ENCODE assay signal across 8 cellular contexts in the genomic region with DNA sequence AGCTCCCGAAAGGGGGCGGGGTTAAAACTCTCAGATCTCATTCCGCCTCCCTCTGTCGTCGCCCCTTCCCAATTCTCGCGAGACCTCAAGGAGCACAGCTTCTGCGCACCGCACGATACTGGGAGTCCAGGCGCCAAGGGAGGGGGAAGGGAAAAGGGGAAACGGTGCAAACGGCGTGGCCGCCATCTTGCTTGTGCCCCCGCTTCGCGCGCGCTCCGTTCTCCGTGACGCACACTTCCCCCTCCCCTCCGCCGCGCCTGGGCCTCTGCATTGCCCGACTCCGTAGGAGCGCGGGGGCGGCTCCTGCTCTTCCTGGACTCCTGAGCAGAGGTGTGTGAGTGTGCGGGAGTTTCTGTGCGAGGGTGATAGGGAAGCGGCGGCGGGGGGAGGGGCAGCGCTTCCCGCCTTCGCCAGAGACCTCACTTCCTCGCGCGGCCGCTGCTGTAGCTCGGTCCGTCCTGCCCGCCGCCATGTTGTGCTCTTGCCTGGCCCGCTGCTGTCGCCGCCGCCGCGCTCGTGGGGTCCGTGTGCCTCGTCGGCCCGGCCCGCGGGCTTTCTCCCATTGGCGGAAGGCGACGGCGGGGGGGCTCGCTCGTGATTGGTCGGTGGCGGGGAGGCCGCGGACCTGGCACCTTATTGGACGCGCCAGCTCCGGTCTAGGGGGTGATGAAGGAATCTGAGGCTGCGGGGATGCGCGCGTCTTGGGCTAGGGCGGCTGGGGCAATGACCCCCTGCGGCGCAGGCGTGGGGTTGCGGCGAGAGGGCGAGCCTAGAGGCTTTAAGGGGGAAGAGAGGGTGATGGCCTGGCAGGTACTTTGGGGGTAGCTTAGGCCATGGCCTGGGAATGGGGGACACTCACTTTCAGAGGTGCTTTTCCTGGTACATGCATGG. TPM values are rescaled to one million over a fixed set of nuclear protein-coding genes. Genes with fewer than 3 reads are reported as not detected.
DNase-seq lines count a peak whose midpoint lies in the region; ATAC-seq and TF ChIP-seq lines count a peak whose summit lies in the region.

A gene (plus strand): TSS at position 167 of the 891 bp plus-strand sequence. CDS start 47,140 bp downstream, outside the sequence.

- no peaks in the 10 kb centered on the region for H3K27me3 ChIP-seq in Loucy (ENCODE audit: insufficient read depth, low read length, poor library complexity, severe bottlenecking)

- ATAC-seq in natural killer cell treated with Interleukin-12 subunit alpha and Interleukin-12 subunit beta and Interleukin-15 and Interleukin-18, amount 100 ng/mL, for 72 hours, result peak; percentile 92 to 93
- ATAC-seq in stimulated activated naive CD8-positive, alpha-beta T cell treated with anti-CD3 and anti-CD28 coated beads, Interleukin-15, Interleukin-2, amounts not matched to agents 100 U/mL and 50 U/mL, for 24 hours, result peak; percentile 90

- H3K4me1 ChIP-seq in Loucy (ENCODE audit: insufficient read depth, low read length, poor library complexity, severe bottlenecking), result peaks cover 65% of the 10 kb centered on the region

- TF ChIP-seq POLR2A in Raji (IDR thresholded peaks at IDR 0.05; ENCODE audit: insufficient read depth, low read depth, low read length), result peak; percentile 82

- peaks cover 85% of the 10 kb centered on the region for H3K79me2 ChIP-seq in Loucy (ENCODE audit: insufficient read depth, low read length)

- no peaks in the 10 kb centered on the region for H3F3A ChIP-seq in Loucy (ENCODE audit: low read depth)

- no peaks in the 10 kb centered on the region for H3K27me3 Mint-ChIP-seq in natural killer cell treated with Interleukin-12 subunit alpha and Interleukin-12 subunit beta and Interleukin-15 and Interleukin-18, amount 100 ng/mL, for 72 hours

- H4K20me1 ChIP-seq in Loucy (ENCODE audit: insufficient read depth, low read length, poor library complexity, severe bottlenecking), result peaks cover 37% of the 10 kb centered on the region

- H3K4me3 Mint-ChIP-seq in natural killer cell treated with Interleukin-12 subunit alpha and Interleukin-12 subunit beta and Interleukin-15 and Interleukin-18, amount 100 ng/mL, for 72 hours, result peak within 1 kb of the TSS; percentile 96

- peak within 1 kb of the TSS; percentile 81 for H2AFZ ChIP-seq in Loucy (ENCODE audit: low read length)

- no peak for TF ChIP-seq CTCF in Loucy (conservative IDR thresholded peaks at IDR 0.05; ENCODE audit: low read length)

- H3K4me1 Mint-ChIP-seq in natural killer cell treated with Interleukin-12 subunit alpha and Interleukin-12 subunit beta and Interleukin-15 and Interleukin-18, amount 100 ng/mL, for 72 hours (ENCODE audit: low read depth in 2 of 2), result peaks cover 46 to 58% of the 10 kb centered on the region in 2 donors

- peak; percentile 99 for DNase-seq in EH (ENCODE audit: low read depth)
- peak; percentile 100 for DNase-seq in H4 (ENCODE audit: low spot score)
- peak; percentile 90 for DNase-seq in activated T-helper 9 cell treated with anti-CD3 and anti-CD28 coated beads, Interleukin-2, amount 50 U/mL, for 16 hours (ENCODE audit: low read depth)
- peak; percentile 99 for DNase-seq in fibroblast of peridontal ligament (ENCODE audit: extremely low read depth)
- peak; percentile 96 for DNase-seq in natural killer cell treated with Interleukin-12 subunit alpha and Interleukin-12 subunit beta and Interleukin-15 and Interleukin-18, amount 100 ng/mL, for 72 hours (ENCODE audit: low spot score)
- DNase-seq in stimulated activated naive CD8-positive, alpha-beta T cell treated with anti-CD3 and anti-CD28 coated beads, Interleukin-15, Interleukin-2, amounts not matched to agents 100 U/mL and 50 U/mL, for 24 hours, result peak; percentile 96

- H3K9me3 Mint-ChIP-seq in natural killer cell treated with Interleukin-12 subunit alpha and Interleukin-12 subunit beta and Interleukin-15 and Interleukin-18, amount 100 ng/mL, for 72 hours, result no peaks in the 10 kb centered on the region

- peak within 1 kb of the TSS; percentile 92 to 95 for H3K27ac Mint-ChIP-seq in natural killer cell treated with Interleukin-12 subunit alpha and Interleukin-12 subunit beta and Interleukin-15 and Interleukin-18, amount 100 ng/mL, for 72 hours

- no peaks in the 10 kb centered on the region for H3K36me3 ChIP-seq in Loucy (ENCODE audit: insufficient read depth, low read length)

- H3K36me3 Mint-ChIP-seq in natural killer cell treated with Interleukin-12 subunit alpha and Interleukin-12 subunit beta and Interleukin-15 and Interleukin-18, amount 100 ng/mL, for 72 hours, result peaks cover 11% of the 10 kb centered on the region

- no peaks in the 10 kb centered on the region for H3K9me2 ChIP-seq in Loucy (replicated peaks; ENCODE audit: low read depth, low read length)

- peak within 1 kb of the TSS; percentile 100 for H3K4me2 ChIP-seq in Loucy (ENCODE audit: low read depth, low read length, poor library complexity, severe bottlenecking)

- H3K4me3 ChIP-seq in Loucy (ENCODE audit: low read length, poor library complexity, severe bottlenecking), result peak within 1 kb of the TSS; percentile 99

- H3K9me3 ChIP-seq in Loucy (ENCODE audit: insufficient read depth, low read depth, low read length), result no peaks in the 10 kb centered on the region

- peak within 1 kb of the TSS; percentile 99 for H3K9ac ChIP-seq in Loucy (ENCODE audit: low read depth, low read length, poor library complexity, severe bottlenecking)

RNA-seq across cellular contexts. Expression of the gene that starts here (rescaled TPM):
- 30.7 and 45.8 TPM in 2 replicates for total RNA-seq in H4 (2014; rRNA removed; shearing (Covaris generic))
- total RNA-seq in natural killer cell treated with Interleukin-12 subunit alpha and Interleukin-12 subunit beta and Interleukin-15 and Interleukin-18, amount 100 ng/mL, for 72 hours, result 10 to 100 TPM; 56.7 to 80.3 TPM

Comparison
In these comparisons a context has a peak if more than half of its experiments do, and no peak if none do; other contexts are left out.
1. Peak in every context shown above with its lines: DNase-seq, ATAC-seq and H3K4me3 ChIP-seq.